In genomic region chr4:145186719-145187118, GRCh38 we compare ENCODE assay signal across 11 cellular contexts. TPM values are rescaled to one million over a fixed set of nuclear protein-coding genes. Genes with fewer than 3 reads are reported as not detected.
A peak's percentile ranks its signal among the peaks of the same experiment; 100 is the strongest.
DNase-seq lines count a peak whose midpoint lies in the region; ATAC-seq, FAIRE-seq and TF ChIP-seq lines count a peak whose summit lies in the region.
"Had no signal": no experiment of that assay in that cellular context is flagged by ENCODE, and none has a peak within 500 bp of the region (broad histone marks: within the 10 kb centered on the region; RNA-seq: fewer than 3 reads in every experiment).

No MANE protein-coding gene starts in this region.

- H3K27me3 Mint-ChIP-seq in WTC11 (ENCODE audit: low read depth) = peaks cover 3% of the 10 kb centered on the region

- FAIRE-seq in HepG2 (lab: Jason Lieb, UNC) = no peak

- H3K27me3 ChIP-seq in right lobe of liver (no peaks in the 10 kb centered on the region), HepG2 (ENCODE audit: control insufficient read depth in 1 of 2, insufficient read depth in 2 of 2, low read length in 2 of 2) (no peaks in the 10 kb centered on the region; a peak in 1 of 5 replicates)
- H3K27me3 ChIP-seq: cardiac muscle cell had no signal

- no peak for TF ChIP-seq CTCF in right lobe of liver (IDR thresholded peaks at IDR 0.05)
- no peak for TF ChIP-seq CTCF in HepG2 (CRISPR knock-in tag; IDR thresholded peaks at IDR 0.05)
- no peak for TF ChIP-seq CTCF in WTC11 (IDR thresholded peaks at IDR 0.05)

- in situ Hi-C loops in HepG2 (cut with HindIII; ENCODE audit: extremely low pct_ligation_motif_present, low pct_unique_long_range_greater_than_20kb) = no loop called here

- H3K4me1 ChIP-seq in right lobe of liver (no peaks in the 10 kb centered on the region), HepG2 (ENCODE audit: insufficient read depth, low read length) (peaks cover 1% of the 10 kb centered on the region; the same call in 1 of the 2 replicates)

- WGBS in right lobe of liver (ENCODE audit: insufficient coverage, low coverage, low lambda C conversion rate, missing lambda C conversion rate) = 74% methylated on average over 3 of the region's 3 CpGs
- 63% methylated on average over 3 of the region's 3 CpGs for WGBS in HepG2 (ENCODE audit: low lambda C conversion rate)

- H4K20me1 ChIP-seq in HepG2 (ENCODE audit: insufficient read depth, low read length) = no peaks in the 10 kb centered on the region

- BruUV-seq in HepG2 (replicated peaks; lab: Mats Ljungman, UMichigan) = no TSS peak

- no peak for TF ChIP-seq POLR2A in right lobe of liver (IDR thresholded peaks at IDR 0.05)
- TF ChIP-seq POLR2A in HepG2 (IDR thresholded peaks at IDR 0.05; ENCODE audit: insufficient read depth in 1 of 2, low read depth in 2 of 2, low read length in 2 of 2) = no peak

- ATAC-seq in right lobe of liver (peak in 3 of 4 donors; percentile 22 to 40 (median 36)), HepG2 (no peak), HG02852 (IDR thresholded peaks at IDR 0.05; ENCODE audit: unreplicated experiment) (peak; percentile 77), HG03571 (IDR thresholded peaks at IDR 0.05; ENCODE audit: unreplicated experiment) (peak; percentile 93), WTC11 (no peak)

- CTCF ChIA-PET in HepG2 (lab: Yijun Ruan, JAX; ENCODE audit: low intra/inter-chr PET ratio, low total read pairs) = no interaction called here
- CTCF ChIA-PET in WTC11 (lab: Charles Lee) = interaction anchor here (0.5 kb wide), 1 partner anchor 964 kb away, joined by 3 read pairs; no protein-coding TSS in a partner anchor

- no peaks in the 10 kb centered on the region for H3K36me3 ChIP-seq in right lobe of liver
- no peaks in the 10 kb centered on the region for H3K36me3 ChIP-seq in HepG2 (replicated peaks in 1 of 2; ENCODE audit: control insufficient read depth in 1 of 2, insufficient read depth in 2 of 2, low read length in 2 of 2)
- H3K36me3 ChIP-seq: cardiac muscle cell had no signal

- POLR2A ChIA-PET in HepG2 (lab: Yijun Ruan, JAX) (no interaction called here), WTC11 (lab: Charles Lee) (no interaction called here)

- no peaks in the 10 kb centered on the region for H3K79me2 ChIP-seq in HepG2 (ENCODE audit: insufficient read depth, low read length)

- no peaks in the 10 kb centered on the region for H3K36me3 Mint-ChIP-seq in WTC11

- intact Hi-C loops in right lobe of liver (cut with DNase I) (no loop called here), HepG2 (cut with micrococcal nuclease; ENCODE audit: unreplicated experiment) (no loop called here)

- no peaks in the 10 kb centered on the region for H3K4me1 Mint-ChIP-seq in WTC11

- no peak for TF ChIP-seq RAD21 in HepG2 (CRISPR knock-in tag; IDR thresholded peaks at IDR 0.05)

- TF ChIP-seq EP300 in HepG2 (IDR thresholded peaks at IDR 0.05; ENCODE audit: low read depth in 2 of 2, low read length in 2 of 2) = no peak
- TF ChIP-seq EP300 in HepG2 (CRISPR knock-in tag; IDR thresholded peaks at IDR 0.05; ENCODE audit: borderline replicate concordance) = no peak

- no peak overlapping the region for H3K9ac ChIP-seq in HepG2 (ENCODE audit: insufficient read depth, low read depth, low read length)

- no peak overlapping the region for H3K27ac Mint-ChIP-seq in WTC11

- H3K4me3 Mint-ChIP-seq in WTC11 = no peak overlapping the region

- no peak overlapping the region for H3K4me2 ChIP-seq in HepG2 (ENCODE audit: low read depth, low read length)

- H3K9me3 ChIP-seq in right lobe of liver = no peaks in the 10 kb centered on the region
- no peaks in the 10 kb centered on the region for H3K9me3 ChIP-seq in HepG2 (ENCODE audit: low read length)

- no peak overlapping the region for H3K27ac ChIP-seq in right lobe of liver
- H3K27ac ChIP-seq in HepG2 (ENCODE audit: extremely low read length, insufficient read depth, low read length) = no peak overlapping the region
- H3K27ac ChIP-seq: 22Rv1, cardiac muscle cell had no signal

- DNase-seq in right lobe of liver = no peak
- DNase-seq in HepG2 (ENCODE audit: low spot score) = no peak
- no peak for DNase-seq in NCI-H1694 treated with DMSO at 0.1 percent for 48 hours (lab: John Stamatoyannopoulos, UW)
- no peak for DNase-seq in WTC11 (ENCODE audit: low spot score)
- no peak for DNase-seq in C1 segment of cervical spinal cord (lab: John Stamatoyannopoulos, UW)
- no peak for DNase-seq in AML-193 (lab: John Stamatoyannopoulos, UW)
- DNase-seq: NCI-H2107 had no signal

- no peak overlapping the region for H2AFZ ChIP-seq in HepG2 (ENCODE audit: low read length)

- H3K9me3 Mint-ChIP-seq in WTC11 = peaks cover 4% of the 10 kb centered on the region

- H3K4me3 ChIP-seq in right lobe of liver (no peak overlapping the region), HepG2 (replicated peaks in 1 of 3; ENCODE audit: insufficient read depth in 1 of 3, low read depth in 2 of 3, low read length in 3 of 3) (no peak overlapping the region)
- H3K4me3 ChIP-seq: cardiac muscle cell had no signal

TF ChIP-seq in WTC11, 78 proteins besides CTCF, POLR2A, EP300 and RAD21:
- TF ChIP-seq NR3C1 (CRISPR knock-in tag; conservative IDR thresholded peaks at IDR 0.05; ENCODE audit: low read depth) (no peak), USF1 (CRISPR knock-in tag; IDR thresholded peaks at IDR 0.05) (no peak), AR (CRISPR knock-in tag; IDR thresholded peaks at IDR 0.05) (no peak), FOXJ3 (CRISPR knock-in tag; IDR thresholded peaks at IDR 0.05; ENCODE audit: borderline replicate concordance) (no peak), ZNF138 (CRISPR knock-in tag; conservative IDR thresholded peaks at IDR 0.05) (no peak), CBFB (CRISPR knock-in tag; IDR thresholded peaks at IDR 0.05; ENCODE audit: low read depth) (no peak), PRRX2 (CRISPR knock-in tag; IDR thresholded peaks at IDR 0.05) (no peak)

RNA-seq across cellular contexts. Expression of gene OTUD4, which starts 6.3 kb away (rescaled TPM):
- total RNA-seq in right lobe of liver (10 to 100 TPM; 13.8 to 25.6 (median 20.2) TPM), HepG2 (2016; rRNA removed; fragmentation: Illumina TruSeq; extraction: Trizol) (16.1 and 21.1 TPM in 2 replicates), WTC11 (2021) (38.7 to 44.6 TPM (median 40.7 TPM) in 3 replicates)
- 5.8 and 7.3 TPM in 2 replicates for total RNA-seq in HepG2 (2016; cell fraction: cytosol; rRNA removed; fragmentation: Illumina TruSeq; extraction: Trizol; ENCODE audit: low read depth)
- total RNA-seq in HepG2 (2016; cell fraction: insoluble cytoplasmic fraction; rRNA removed; fragmentation: Illumina TruSeq; extraction: Trizol) = 15.5 and 21.2 TPM in 2 replicates
- 7.7 and 9.2 TPM in 2 replicates for total RNA-seq in HepG2 (2016; cell fraction: membrane; rRNA removed; fragmentation: Illumina TruSeq; extraction: Trizol)
- 36.4 and 37.2 TPM in 2 replicates for total RNA-seq in HepG2 (2016; cell fraction: nucleus; rRNA removed; fragmentation: Illumina TruSeq; extraction: Trizol)
- 14.7 and 18.0 TPM in 2 replicates for polyA plus RNA-seq in HepG2 (2011; rRNA removed)
- 7.3 and 11.8 TPM in 2 replicates for polyA plus RNA-seq in HepG2 (2011; cell fraction: cytosol; rRNA removed)
- 14.7 and 19.7 TPM in 2 replicates for polyA plus RNA-seq in HepG2 (2011; cell fraction: nucleus; rRNA removed)
- 17.3 and 19.5 TPM in 2 replicates for polyA plus RNA-seq in HepG2 (2012)
- polyA plus RNA-seq in HepG2 (2016; cell fraction: cytosol; fragmentation: Illumina TruSeq; extraction: Trizol; ENCODE audit: low read depth) = 0.61 and 0.79 TPM in 2 replicates
- polyA plus RNA-seq in HepG2 (2016; cell fraction: insoluble cytoplasmic fraction; fragmentation: Illumina TruSeq; extraction: Trizol; ENCODE audit: low read depth) = 20.7 and 21.3 TPM in 2 replicates
- 2.2 and 2.9 TPM in 2 replicates for polyA plus RNA-seq in HepG2 (2016; cell fraction: membrane; fragmentation: Illumina TruSeq; extraction: Trizol; ENCODE audit: low read depth)
- polyA plus RNA-seq in HepG2 (2016; cell fraction: nucleus; fragmentation: Illumina TruSeq; extraction: Trizol; ENCODE audit: insufficient read depth, low read depth) = 31.2 and 36.5 TPM in 2 replicates
- polyA minus RNA-seq in HepG2 (2011; rRNA and poly(A)+ RNA removed; ENCODE audit: low replicate concordance) = 28.1 and 29.5 TPM in 2 replicates
- 23.0 and 27.3 TPM in 2 replicates for polyA minus RNA-seq in HepG2 (2011; cell fraction: cytosol; rRNA and poly(A)+ RNA removed)
- polyA minus RNA-seq in HepG2 (2011; cell fraction: nucleus; rRNA and poly(A)+ RNA removed) = 64.8 and 79.4 TPM in 2 replicates

Comparison
In these comparisons a context has a peak if more than half of its experiments do, and no peak if none do; other contexts are left out.
1. ATAC-seq: peak in right lobe of liver (3 of 4), HG02852 (single experiment) and HG03571 (single experiment); none in HepG2 (single experiment) and WTC11 (single experiment).